In genomic region chr2:135563793-135564192, GRCh38 we compare ENCODE assay signal across 1 cellular context.
TF ChIP-seq lines count a peak whose summit lies in the region.

No MANE protein-coding gene starts in this region.

TF ChIP-seq in HepG2, 621 proteins besides CTCF, POLR2A, EP300 and RAD21 (continued from another document):
- no peak for TF ChIP-seq ZKSCAN1 (IDR thresholded peaks at IDR 0.05; ENCODE audit: low read length)
- no peak for TF ChIP-seq KLF11 (CRISPR knock-in tag; IDR thresholded peaks at IDR 0.05)
- TF ChIP-seq ZNF234 (CRISPR knock-in tag; conservative IDR thresholded peaks at IDR 0.05): no peak
- TF ChIP-seq, protein P1, sequence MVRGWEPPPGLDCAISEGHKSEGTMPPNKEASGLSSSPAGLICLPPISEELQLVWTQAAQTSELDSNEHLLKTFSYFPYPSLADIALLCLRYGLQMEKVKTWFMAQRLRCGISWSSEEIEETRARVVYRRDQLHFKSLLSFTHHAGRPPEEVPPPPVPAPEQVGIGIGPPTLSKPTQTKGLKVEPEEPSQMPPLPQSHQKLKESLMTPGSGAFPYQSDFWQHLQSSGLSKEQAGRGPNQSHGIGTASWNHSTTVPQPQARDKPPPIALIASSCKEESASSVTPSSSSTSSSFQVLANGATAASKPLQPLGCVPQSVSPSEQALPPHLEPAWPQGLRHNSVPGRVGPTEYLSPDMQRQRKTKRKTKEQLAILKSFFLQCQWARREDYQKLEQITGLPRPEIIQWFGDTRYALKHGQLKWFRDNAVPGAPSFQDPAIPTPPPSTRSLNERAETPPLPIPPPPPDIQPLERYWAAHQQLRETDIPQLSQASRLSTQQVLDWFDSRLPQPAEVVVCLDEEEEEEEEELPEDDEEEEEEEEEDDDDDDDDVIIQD (CRISPR knock-in tag; IDR thresholded peaks at IDR 0.05; ENCODE audit: low read depth): no peak
- no peak for TF ChIP-seq BRF2 (CRISPR knock-in tag; IDR thresholded peaks at IDR 0.05)
- no peak for TF ChIP-seq HCFC1 (IDR thresholded peaks at IDR 0.05; ENCODE audit: low read depth, low read length)
- TF ChIP-seq DMAP1 (CRISPR knock-in tag; IDR thresholded peaks at IDR 0.05): no peak
- TF ChIP-seq, protein P2, sequence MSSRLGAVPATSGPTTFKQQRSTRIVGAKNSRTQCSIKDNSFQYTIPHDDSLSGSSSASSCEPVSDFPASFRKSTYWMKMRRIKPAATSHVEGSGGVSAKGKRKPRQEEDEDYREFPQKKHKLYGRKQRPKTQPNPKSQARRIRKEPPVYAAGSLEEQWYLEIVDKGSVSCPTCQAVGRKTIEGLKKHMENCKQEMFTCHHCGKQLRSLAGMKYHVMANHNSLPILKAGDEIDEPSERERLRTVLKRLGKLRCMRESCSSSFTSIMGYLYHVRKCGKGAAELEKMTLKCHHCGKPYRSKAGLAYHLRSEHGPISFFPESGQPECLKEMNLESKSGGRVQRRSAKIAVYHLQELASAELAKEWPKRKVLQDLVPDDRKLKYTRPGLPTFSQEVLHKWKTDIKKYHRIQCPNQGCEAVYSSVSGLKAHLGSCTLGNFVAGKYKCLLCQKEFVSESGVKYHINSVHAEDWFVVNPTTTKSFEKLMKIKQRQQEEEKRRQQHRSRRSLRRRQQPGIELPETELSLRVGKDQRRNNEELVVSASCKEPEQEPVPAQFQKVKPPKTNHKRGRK (CRISPR knock-in tag; IDR thresholded peaks at IDR 0.05): no peak
- no peak for TF ChIP-seq PRMT3 (CRISPR knock-in tag; IDR thresholded peaks at IDR 0.05; ENCODE audit: borderline replicate concordance, low read depth)
- no peak for TF ChIP-seq ZBTB38 (CRISPR knock-in tag; IDR thresholded peaks at IDR 0.05)
- no peak for TF ChIP-seq FIP1L1 (IDR thresholded peaks at IDR 0.05; ENCODE audit: borderline replicate concordance, insufficient read depth, low read depth, low read length)
- no peak for TF ChIP-seq ZNF20 (CRISPR knock-in tag; IDR thresholded peaks at IDR 0.05)
- TF ChIP-seq NFAT5 (CRISPR knock-in tag; IDR thresholded peaks at IDR 0.05): no peak
